Comparison of ENCODE assay signal across 11 cellular contexts in the genomic region with DNA sequence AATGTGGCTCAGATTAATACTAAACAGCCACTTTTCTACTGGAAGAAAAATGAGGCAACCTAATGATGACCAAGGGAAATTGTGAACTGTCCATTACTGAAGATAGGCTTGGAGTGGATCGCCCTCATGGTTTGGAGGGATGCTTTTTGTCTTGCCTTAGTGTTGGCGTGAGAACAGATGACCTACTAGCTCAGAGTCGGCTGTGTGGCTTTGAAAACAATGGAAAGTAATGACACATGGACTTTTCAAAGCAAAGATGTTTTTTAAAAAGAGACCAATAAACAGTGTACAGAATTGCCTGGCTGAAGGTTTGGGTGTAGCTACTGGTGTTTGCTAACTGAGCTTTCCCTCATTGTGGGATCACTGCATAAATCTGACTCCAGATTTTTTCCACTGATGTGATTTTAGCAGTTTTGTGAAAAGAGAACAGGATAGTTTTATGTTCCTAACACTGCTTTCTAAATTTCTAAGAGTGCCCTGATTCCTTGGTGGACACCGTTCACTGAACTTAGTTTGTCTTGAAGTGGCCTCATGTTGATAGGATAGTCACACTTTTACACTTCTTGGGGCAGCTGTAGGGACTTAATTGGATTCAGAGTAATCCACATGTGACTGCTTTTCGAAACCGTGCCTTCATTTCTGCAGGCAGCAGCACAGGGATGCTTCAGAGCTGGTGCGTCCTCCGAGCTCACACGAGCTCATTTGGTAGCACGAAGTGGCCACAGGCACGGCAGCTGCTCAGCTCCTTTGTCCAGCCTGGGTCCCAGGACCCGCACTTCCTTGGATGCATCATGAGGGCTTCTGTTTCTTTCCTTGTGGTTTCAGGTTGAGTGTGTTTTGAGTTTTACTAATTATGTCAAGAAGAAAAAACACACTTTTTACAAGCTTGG. TPM values are rescaled to one million over a fixed set of nuclear protein-coding genes. Genes with fewer than 3 reads are reported as not detected.
DNase-seq lines count a peak whose midpoint lies in the region; ATAC-seq and TF ChIP-seq lines count a peak whose summit lies in the region.
"Had no signal": no experiment of that assay in that cellular context is flagged by ENCODE, and none has a peak within 500 bp of the region (broad histone marks: within the 10 kb centered on the region; RNA-seq: fewer than 3 reads in every experiment).

No MANE protein-coding gene starts in this region.

- 0 out of 2 replicates have a peak, but pooled peaks cover 2% of the 10 kb centered on the region for H3K27me3 Mint-ChIP-seq in H9 (ENCODE audit: low read depth)
- peaks cover 7% of the 10 kb centered on the region for H3K27me3 Mint-ChIP-seq in WTC11 (ENCODE audit: low read depth)
- H3K27me3 Mint-ChIP-seq in stimulated activated naive CD8-positive, alpha-beta T cell treated with anti-CD3 and anti-CD28 coated beads, Interleukin-15, amount 100 ng/mL, for 72 hours, result no peaks in the 10 kb centered on the region
- H3K27me3 Mint-ChIP-seq in activated CD4-positive, alpha-beta T cell treated with anti-CD3 and anti-CD28 coated beads, Interleukin-2, amount 10 ng/mL, durations not matched to agents 7 days and 5 days, result no peaks in the 10 kb centered on the region
- H3K27me3 Mint-ChIP-seq: stimulated activated naive CD8-positive, alpha-beta T cell treated with anti-CD3 and anti-CD28 coated beads, Interleukin-15, Interleukin-2, amounts not matched to agents 100 ng/mL and 50 ng/mL, for 24 hours had no signal

- no peak overlapping the region for H2AFZ ChIP-seq in H9 (ENCODE audit: low read length)

- peaks cover 6% of the 10 kb centered on the region for H3K79me1 ChIP-seq in H9 (ENCODE audit: insufficient read depth, low read depth, low read length, poor library complexity, severe bottlenecking)

- ATAC-seq in WTC11 (no peak), HG03378 (IDR thresholded peaks at IDR 0.05; ENCODE audit: unreplicated experiment) (no peak)
- ATAC-seq in stimulated activated naive CD8-positive, alpha-beta T cell treated with anti-CD3 and anti-CD28 coated beads, Interleukin-15, amount 100 ng/mL, for 72 hours, result no peak

- no peak overlapping the region for H3K4me2 ChIP-seq in H9 (ENCODE audit: insufficient read depth, insufficient read length, low read length)

- H3K27ac Mint-ChIP-seq in H9, result peak overlapping the region; percentile 44 to 78 (median 66); a peak in 4 of 7 replicates
- H3K27ac Mint-ChIP-seq in WTC11, result peak overlapping the region; percentile 78
- H3K27ac Mint-ChIP-seq in stimulated activated naive CD8-positive, alpha-beta T cell treated with anti-CD3 and anti-CD28 coated beads, Interleukin-15, amount 100 ng/mL, for 72 hours, result peak overlapping the region in 1 of 2 donors; percentile 50
- no peak overlapping the region for H3K27ac Mint-ChIP-seq in activated CD4-positive, alpha-beta T cell treated with anti-CD3 and anti-CD28 coated beads, Interleukin-2, amount 10 ng/mL, durations not matched to agents 7 days and 5 days

- H3K9ac ChIP-seq in H9 (ENCODE audit: extremely low read depth, insufficient read length, low read length) (no peak overlapping the region), iPS-20b (ENCODE audit: low read depth, low read length) (peak overlapping the region; percentile 4; the same call in 1 of the 2 replicates)

- H4K20me1 ChIP-seq in H9 (ENCODE audit: control insufficient read depth, insufficient read depth, insufficient read length), result peaks cover 2% of the 10 kb centered on the region

- intact Hi-C loops in stomach (cut with DNase I; ENCODE audit: low total_unique reads), result no loop called here

- TF ChIP-seq CTCF in H9 (conservative IDR thresholded peaks at IDR 0.05) (no peak), WTC11 (IDR thresholded peaks at IDR 0.05) (no peak), stomach (IDR thresholded peaks at IDR 0.05) (no peak)

- H3K4me1 ChIP-seq in H9 (ENCODE audit: insufficient read depth, low read length) (peaks cover 4% of the 10 kb centered on the region; the same call in 1 of the 2 replicates), iPS-20b (ENCODE audit: insufficient read depth, low read length) (peaks cover 31% of the 10 kb centered on the region), stomach (peaks cover 20 to 59% (median 44%) of the 10 kb centered on the region in 4 donors)

- no peak overlapping the region for H3K18ac ChIP-seq in H9 (ENCODE audit: insufficient read length, low read depth, low read length)

- no peak for TF ChIP-seq EP300 in stomach (IDR thresholded peaks at IDR 0.05)

- no peak overlapping the region for H3K23ac ChIP-seq in H9 (ENCODE audit: insufficient read length, low read depth, low read length)

- DNase-seq in H9 (no peak), WTC11 (ENCODE audit: low spot score) (no peak), stomach (no peak)
- DNase-seq in stimulated activated naive CD8-positive, alpha-beta T cell treated with anti-CD3 and anti-CD28 coated beads, Interleukin-15, amount 100 ng/mL, for 72 hours, result no peak
- no peak for DNase-seq in activated CD4-positive, alpha-beta T cell treated with anti-CD3 and anti-CD28 coated beads, Interleukin-2, amount 10 ng/mL, durations not matched to agents 7 days and 5 days
- DNase-seq: RPMI8226; stimulated activated CD4-positive, alpha-beta T cell treated with anti-CD3 and anti-CD28 coated beads, Interleukin-4, amount 100 ng/mL, for 24 hours; T1000 had no signal

- POLR2A ChIA-PET in WTC11 (lab: Charles Lee), result interaction anchor here (1.8 to 1.9 kb wide), 2 partner anchors 19 to 74 kb away, joined by 6 to 7 read pairs; partner anchors contain the start of gene CEBPA
- POLR2A ChIA-PET in activated CD4-positive, alpha-beta T cell treated with anti-CD3 and anti-CD28 coated beads, Interleukin-2, amount 10 ng/mL, durations not matched to agents 7 days and 5 days (lab: Charles Lee), result no interaction called here

- no peak overlapping the region for H2BK120ac ChIP-seq in H9 (ENCODE audit: low read depth, low read length, poor library complexity, severe bottlenecking)

- H2BK12ac ChIP-seq in H9 (ENCODE audit: insufficient read length, low read depth, low read length), result no peak overlapping the region

- H3K4me3 Mint-ChIP-seq in H9, result peak overlapping the region in 1 of 2 experiments; percentile 35; a peak in 1 of 5 replicates
- no peak overlapping the region for H3K4me3 Mint-ChIP-seq in WTC11
- peak overlapping the region in 1 of 2 donors; percentile 26 for H3K4me3 Mint-ChIP-seq in stimulated activated naive CD8-positive, alpha-beta T cell treated with anti-CD3 and anti-CD28 coated beads, Interleukin-15, amount 100 ng/mL, for 72 hours
- no peak overlapping the region for H3K4me3 Mint-ChIP-seq in activated CD4-positive, alpha-beta T cell treated with anti-CD3 and anti-CD28 coated beads, Interleukin-2, amount 10 ng/mL, durations not matched to agents 7 days and 5 days
- H3K4me3 Mint-ChIP-seq: stimulated activated naive CD8-positive, alpha-beta T cell treated with anti-CD3 and anti-CD28 coated beads, Interleukin-15, Interleukin-2, amounts not matched to agents 100 ng/mL and 50 ng/mL, for 24 hours had no signal

- no peak overlapping the region for H3K4me3 ChIP-seq in iPS-20b (ENCODE audit: low read length)
- no peak overlapping the region for H3K4me3 ChIP-seq in stomach

- H3K4me1 Mint-ChIP-seq in H9 (peaks cover 62% of the 10 kb centered on the region in 2 experiments), WTC11 (peaks cover 67% of the 10 kb centered on the region)
- H3K4me1 Mint-ChIP-seq in stimulated activated naive CD8-positive, alpha-beta T cell treated with anti-CD3 and anti-CD28 coated beads, Interleukin-15, amount 100 ng/mL, for 72 hours, result peaks cover 64% of the 10 kb centered on the region
- H3K4me1 Mint-ChIP-seq in activated CD4-positive, alpha-beta T cell treated with anti-CD3 and anti-CD28 coated beads, Interleukin-2, amount 10 ng/mL, durations not matched to agents 7 days and 5 days, result peaks cover 47% of the 10 kb centered on the region

- 0 out of 5 replicates have a peak, but pooled peaks cover 0 to 2% of the 10 kb centered on the region in 2 experiments for H3K9me3 Mint-ChIP-seq in H9
- H3K9me3 Mint-ChIP-seq in WTC11, result no peaks in the 10 kb centered on the region
- no peaks in the 10 kb centered on the region for H3K9me3 Mint-ChIP-seq in stimulated activated naive CD8-positive, alpha-beta T cell treated with anti-CD3 and anti-CD28 coated beads, Interleukin-15, amount 100 ng/mL, for 72 hours
- no peaks in the 10 kb centered on the region for H3K9me3 Mint-ChIP-seq in activated CD4-positive, alpha-beta T cell treated with anti-CD3 and anti-CD28 coated beads, Interleukin-2, amount 10 ng/mL, durations not matched to agents 7 days and 5 days
- H3K9me3 Mint-ChIP-seq: stimulated activated naive CD8-positive, alpha-beta T cell treated with anti-CD3 and anti-CD28 coated beads, Interleukin-15, Interleukin-2, amounts not matched to agents 100 ng/mL and 50 ng/mL, for 24 hours had no signal

- no peak for TF ChIP-seq POLR2A in stomach (IDR thresholded peaks at IDR 0.05)

- no peak overlapping the region for H4K5ac ChIP-seq in H9 (ENCODE audit: insufficient read length, low read depth, low read length)

- H4K91ac ChIP-seq in H9 (ENCODE audit: insufficient read length, low read depth, low read length), result no peak overlapping the region

- no peak overlapping the region for H4K8ac ChIP-seq in H9 (replicated peaks; ENCODE audit: insufficient read length, low read depth, low read length)

- no CpG with 5 or more reads among the region's 12 CpGs for WGBS in H9 (ENCODE audit: extremely low coverage, insufficient read length, low lambda C conversion rate)
- WGBS in stomach, 5 donors, result 81 to 87% (median 85%) methylated on average over 12 of the region's 12 CpGs

- no peak overlapping the region for H2BK15ac ChIP-seq in H9 (ENCODE audit: low read depth, low read length)

- H3K36me3 Mint-ChIP-seq in H9 (ENCODE audit: insufficient read depth in 1 of 3, low read depth in 3 of 3) (peaks cover 13 to 21% (median 13%) of the 10 kb centered on the region in 3 experiments), WTC11 (peaks cover 13% of the 10 kb centered on the region; the same call in 1 of the 2 replicates)
- peaks cover 33% of the 10 kb centered on the region for H3K36me3 Mint-ChIP-seq in activated CD4-positive, alpha-beta T cell treated with anti-CD3 and anti-CD28 coated beads, Interleukin-2, amount 10 ng/mL, durations not matched to agents 7 days and 5 days (ENCODE audit: low read depth)

- H3K27me3 ChIP-seq in H9 (ENCODE audit: insufficient read depth, low read length), result no peaks in the 10 kb centered on the region
- H3K27me3 ChIP-seq in iPS-20b (ENCODE audit: insufficient read depth, low read length), result peaks cover 14% of the 10 kb centered on the region
- H3K27me3 ChIP-seq in stomach, result no peaks in the 10 kb centered on the region

- H3T11ph ChIP-seq in H9 (ENCODE audit: low read length), result no peak overlapping the region

- H3K14ac ChIP-seq in H9 (ENCODE audit: insufficient read depth, low read length), result no peak overlapping the region

- H3K9me3 ChIP-seq in H9 (ENCODE audit: control insufficient read depth, low read depth, low read length) (no peaks in the 10 kb centered on the region), iPS-20b (ENCODE audit: insufficient read depth, low read depth, low read length) (no peaks in the 10 kb centered on the region), stomach (no peaks in the 10 kb centered on the region)

- CTCF ChIA-PET in WTC11 (lab: Charles Lee), result interaction anchor here (0.9 to 2.5 kb wide), 16 partner anchors 14 to 400 kb away, joined by 3 to 15 read pairs (median 4); partner anchors contain the start of gene CEBPA
- CTCF ChIA-PET in activated CD4-positive, alpha-beta T cell treated with anti-CD3 and anti-CD28 coated beads, Interleukin-2, amount 10 ng/mL, durations not matched to agents 7 days and 5 days (lab: Charles Lee), result interaction anchor here (0.5 kb wide), 1 partner anchor 36 kb away, joined by 5 read pairs; no protein-coding TSS in a partner anchor

- H2BK5ac ChIP-seq in H9 (ENCODE audit: insufficient read length, low read length), result no peak overlapping the region

- H3K27ac ChIP-seq in H9 (ENCODE audit: insufficient read length, low read depth, low read length) (no peak overlapping the region), iPS-20b (ENCODE audit: low read length) (no peak overlapping the region), stomach (peak overlapping the region in 3 of 5 donors; percentile 97 to 98 (median 98))

- no peak overlapping the region for H3K56ac ChIP-seq in H9 (ENCODE audit: insufficient read length, low read depth, low read length)

- H3K4ac ChIP-seq in H9 (ENCODE audit: low read depth, low read length), result no peak overlapping the region

- H3K79me2 ChIP-seq in H9 (ENCODE audit: insufficient read depth, low read length), result peaks cover 34% of the 10 kb centered on the region; the same call in 1 of the 2 replicates

- H3K23me2 ChIP-seq in H9 (ENCODE audit: insufficient read length, low read depth, low read length, poor library complexity, severe bottlenecking), result peaks cover 10% of the 10 kb centered on the region

- H2BK20ac ChIP-seq in H9 (ENCODE audit: low read depth, low read length, poor library complexity, severe bottlenecking), result no peak overlapping the region

- H3K36me3 ChIP-seq in iPS-20b (ENCODE audit: insufficient read depth, low read depth, low read length) (peaks cover 21% of the 10 kb centered on the region), stomach (peaks cover 11 to 20% (median 18%) of the 10 kb centered on the region in 4 donors)

- H2AK5ac ChIP-seq in H9 (ENCODE audit: insufficient read length, low read length), result no peak overlapping the region

RNA-seq across cellular contexts. Expression of gene CEBPG, which starts 4.3 kb away (rescaled TPM):
- total RNA-seq in H9 (2021), result 33.7 and 33.9 TPM in 2 replicates
- total RNA-seq in WTC11 (2021), result 28.9 to 33.1 TPM (median 30.4 TPM) in 3 replicates
- 10 to 100 TPM in 4 of 5 donors, 1 to 10 TPM in 1; 4.7 to 40.9 (median 19.4) TPM for total RNA-seq in stomach
- polyA plus RNA-seq in stomach, result 10 to 100 TPM; 13.8 to 29.9 (median 16.5) TPM
- total RNA-seq in activated CD4-positive, alpha-beta T cell treated with anti-CD3 and anti-CD28 coated beads, Interleukin-2, amount 10 ng/mL, durations not matched to agents 7 days and 5 days, result 10 to 100 TPM; 24.0 to 24.4 TPM

Comparison
In these comparisons a context has a peak if more than half of its experiments do, and no peak if none do; other contexts are left out.
1. H3K27ac ChIP-seq: peak in stomach (3 of 5); none in H9 (single experiment) and iPS-20b (single experiment).